ENCODE assay signal across 21 cellular contexts in genomic region chr7:49172639-49173038, GRCh38.
"Had no signal": no experiment of that assay in that cellular context is flagged by ENCODE, and none has a peak within 500 bp of the region (broad histone marks: within the 10 kb centered on the region; RNA-seq: fewer than 3 reads in every experiment).

No MANE protein-coding gene starts in this region.

- H3K9me3 ChIP-seq: esophagus muscularis mucosa, gastrocnemius medialis, heart right ventricle, right atrium auricular region, sigmoid colon, stomach, thoracic aorta, transverse colon had no signal

- H3K27me3 ChIP-seq: esophagus muscularis mucosa, gastrocnemius medialis, heart right ventricle, right atrium auricular region, sigmoid colon, stomach, transverse colon had no signal

- H3K27ac ChIP-seq: esophagus muscularis mucosa, gastrocnemius medialis, heart right ventricle, right atrium auricular region, sigmoid colon, skin epidermis, stomach, thoracic aorta, transverse colon had no signal

- H3K36me3 ChIP-seq: esophagus muscularis mucosa, gastrocnemius medialis, heart right ventricle, right atrium auricular region, sigmoid colon, stomach, thoracic aorta, transverse colon had no signal

- ATAC-seq: gastrocnemius medialis, heart right ventricle, left lobe of liver, natural killer cell had no signal

- H3K4me1 ChIP-seq: esophagus muscularis mucosa, gastrocnemius medialis, heart right ventricle, right atrium auricular region, sigmoid colon, stomach, transverse colon had no signal

- H3K4me3 ChIP-seq: esophagus muscularis mucosa, gastrocnemius medialis, heart right ventricle, right atrium auricular region, sigmoid colon, skin epidermis, stomach, thoracic aorta, transverse colon had no signal

- FAIRE-seq: endometrium, islet of Langerhans had no signal

- DNase-seq: effector memory CD4-positive, alpha-beta T cell; gastrocnemius medialis; heart right ventricle; hypothalamus; mammary epithelial cell; natural killer cell; posterior cingulate gyrus; sigmoid colon; stimulated activated CD4-positive, alpha-beta T cell treated with anti-CD3 and anti-CD28 coated beads, Interleukin-2, amount 100 ng/mL, for 24 hours; stimulated activated CD4-positive, alpha-beta T cell treated with anti-CD3 and anti-CD28 coated beads, Interleukin-4, amount 100 ng/mL, for 4 hours; stimulated activated naive CD4-positive, alpha-beta T cell; stomach; substantia nigra; transverse colon had no signal
